Comparison of ENCODE assay signal across 8 cellular contexts in the genomic region with DNA sequence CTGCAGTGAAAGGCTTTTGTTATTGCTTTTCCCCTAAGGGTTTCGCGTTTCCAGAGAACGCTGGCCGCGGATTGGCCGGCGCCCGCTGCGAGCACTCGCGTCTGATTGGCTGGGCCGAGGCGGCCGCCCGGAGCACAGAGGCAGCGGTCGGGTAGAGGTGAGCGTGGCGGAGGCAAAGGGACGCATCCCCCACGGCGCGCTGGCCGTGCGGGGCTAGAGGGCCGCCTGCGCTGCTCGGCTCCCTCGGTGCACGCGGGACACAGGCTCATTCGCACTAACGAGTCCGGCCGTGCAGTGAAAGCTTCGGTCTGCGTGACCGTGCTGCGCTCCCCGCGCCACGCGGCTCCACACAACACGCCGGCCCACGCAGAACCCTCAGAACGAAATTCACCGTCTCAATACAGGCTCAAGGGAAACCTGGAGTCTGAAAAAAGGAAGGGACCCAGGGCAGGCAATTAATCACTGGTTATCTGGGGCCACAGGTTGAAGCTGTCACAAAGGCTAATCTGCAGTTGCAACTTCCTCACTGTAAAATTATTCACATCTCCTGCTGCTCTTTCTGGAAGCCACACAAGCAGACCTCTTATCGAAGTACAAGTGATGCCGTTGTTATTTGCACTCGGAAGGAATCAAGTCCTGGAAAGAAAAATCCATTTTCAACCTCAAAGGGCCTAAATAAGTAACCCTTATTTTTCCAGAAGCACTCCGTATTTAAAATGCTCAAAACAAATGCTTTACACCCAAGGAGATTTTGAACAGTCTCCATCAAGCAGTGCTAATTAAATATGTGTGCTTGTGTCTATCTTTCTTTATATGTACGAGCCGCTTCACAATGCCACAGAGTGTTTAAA.
DNase-seq lines count a peak whose midpoint lies in the region; ATAC-seq and TF ChIP-seq lines count a peak whose summit lies in the region.

No MANE protein-coding gene starts in this region.

- H3K27me3 ChIP-seq in MG63 (no peaks in the 10 kb centered on the region), SJCRH30 (no peaks in the 10 kb centered on the region), smooth muscle cell (ENCODE audit: low read depth) (no peaks in the 10 kb centered on the region)

- DNase-seq in EL (peak; percentile 85), MG63 (peak; percentile 90), SJCRH30 (peak; percentile 88 to 92), choroid plexus epithelial cell (ENCODE audit: low read depth) (peak; percentile 85), kidney glomerular epithelial cell (lab: John Stamatoyannopoulos, UW) (peak; percentile 52), smooth muscle cell (lab: John Stamatoyannopoulos, UW; ENCODE audit: unreplicated experiment) (peak; percentile 14)
- no peak for DNase-seq in activated effector memory CD4-positive, alpha-beta T cell treated with anti-CD3 and anti-CD28 coated beads, Interleukin-2, amount 50 U/mL, for 16 hours

- H3K27ac ChIP-seq in SJCRH30 (peak overlapping the region; percentile 86), smooth muscle cell (ENCODE audit: low read depth) (peak overlapping the region; percentile 75)

- H3K4me1 ChIP-seq in SJCRH30 (peaks cover 48% of the 10 kb centered on the region), smooth muscle cell (ENCODE audit: low read depth) (peaks cover 64% of the 10 kb centered on the region)

- peak overlapping the region; percentile 53 for H3K4me3 ChIP-seq in MG63
- H3K4me3 ChIP-seq in SJCRH30 = peak overlapping the region; percentile 63
- peak overlapping the region; percentile 65 for H3K4me3 ChIP-seq in choroid plexus epithelial cell (ENCODE audit: low read depth, low read length)
- peak overlapping the region; percentile 53 for H3K4me3 ChIP-seq in smooth muscle cell

- peak; percentile 30 for ATAC-seq in GM21526 (IDR thresholded peaks at IDR 0.05; ENCODE audit: low FRiP score, unreplicated experiment)

- peak overlapping the region; percentile 58 for H3K9ac ChIP-seq in smooth muscle cell (ENCODE audit: low read depth)

- H3K79me2 ChIP-seq in smooth muscle cell (ENCODE audit: low read depth) = peaks cover 12% of the 10 kb centered on the region

- WGBS in smooth muscle cell (ENCODE audit: low lambda C conversion rate) = 3% methylated on average over 45 of the region's 54 CpGs

- H2AFZ ChIP-seq in smooth muscle cell (ENCODE audit: low read depth) = no peak overlapping the region

- no peak for TF ChIP-seq CTCF in choroid plexus epithelial cell (conservative IDR thresholded peaks at IDR 0.05; ENCODE audit: low read depth, low read length)
- TF ChIP-seq CTCF in smooth muscle cell (IDR thresholded peaks at IDR 0.05; ENCODE audit: borderline replicate concordance, insufficient read depth, poor library complexity, severe bottlenecking) = no peak

- H3K36me3 ChIP-seq in MG63 (peaks cover 9% of the 10 kb centered on the region), SJCRH30 (no peaks in the 10 kb centered on the region), smooth muscle cell (ENCODE audit: low read depth) (no peaks in the 10 kb centered on the region)

- H3F3A ChIP-seq in smooth muscle cell (ENCODE audit: low read depth) = peaks cover 33% of the 10 kb centered on the region

- H3K9me3 ChIP-seq in MG63 (no peaks in the 10 kb centered on the region), SJCRH30 (replicated peaks) (no peaks in the 10 kb centered on the region), smooth muscle cell (replicated peaks; ENCODE audit: low read depth) (no peaks in the 10 kb centered on the region)

- peak overlapping the region; percentile 91 for H3K4me2 ChIP-seq in smooth muscle cell

- peaks cover 9% of the 10 kb centered on the region for H4K20me1 ChIP-seq in smooth muscle cell (ENCODE audit: low read depth)
